Comparison of ENCODE assay signal across 10 cellular contexts in the genomic region with DNA sequence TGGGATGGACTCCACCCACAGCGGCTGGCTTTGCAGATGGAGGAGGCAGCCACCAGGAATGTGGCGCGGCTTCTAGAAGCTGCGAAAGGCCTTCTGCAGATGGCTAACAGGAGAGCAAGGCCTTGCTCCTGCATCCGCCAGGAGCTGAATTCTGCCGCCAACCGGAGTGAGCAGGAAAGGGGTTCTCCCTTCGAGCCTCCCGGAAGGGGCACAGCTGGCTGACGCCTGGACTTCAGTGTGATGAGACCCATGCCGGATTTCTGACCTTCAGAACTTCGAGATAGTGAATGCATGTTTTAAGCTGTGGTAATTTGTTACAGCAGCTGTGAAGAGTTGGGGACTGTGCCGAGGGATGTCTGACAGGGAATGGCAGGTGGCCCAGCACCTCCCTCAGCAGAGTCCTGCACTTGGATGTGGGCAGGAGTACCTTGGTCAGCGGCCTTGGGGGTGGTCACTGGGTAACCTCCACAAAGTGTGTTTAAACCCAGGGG. TPM values are rescaled to one million over a fixed set of nuclear protein-coding genes. Genes with fewer than 3 reads are reported as not detected.
DNase-seq lines count a peak whose midpoint lies in the region; ATAC-seq and TF ChIP-seq lines count a peak whose summit lies in the region.
"Had no signal": no experiment of that assay in that cellular context is flagged by ENCODE, and none has a peak within 500 bp of the region (broad histone marks: within the 10 kb centered on the region; RNA-seq: fewer than 3 reads in every experiment).

No MANE protein-coding gene starts in this region.

- no peak for DNase-seq in activated CD4-positive, alpha-beta T cell treated with anti-CD3 and anti-CD28 coated beads for 36 hours
- DNase-seq in activated CD4-positive, alpha-beta T cell treated with anti-CD3 and anti-CD28 coated beads for 4 hours: no peak
- DNase-seq in ascending aorta (ENCODE audit: low spot score in 2 of 2) (no peak), lung (ENCODE audit: low spot score) (no peak), suprapubic skin (ENCODE audit: low spot score in 2 of 2) (peak in 1 of 2 donors; percentile 37), foreskin melanocyte (no peak)
- DNase-seq: 8988T, NCI-H526 treated with DMSO at 0.1 percent for 48 hours had no signal

- H3K9me3 ChIP-seq in ascending aorta: no peaks in the 10 kb centered on the region
- H3K9me3 ChIP-seq in lung (ENCODE audit: control insufficient read depth in 2 of 2, insufficient read depth in 1 of 2, low read length in 1 of 2): no peaks in the 10 kb centered on the region
- no peaks in the 10 kb centered on the region for H3K9me3 ChIP-seq in suprapubic skin

- no peak overlapping the region for H3K4me3 ChIP-seq in ascending aorta
- H3K4me3 ChIP-seq in lung: no peak overlapping the region
- H3K4me3 ChIP-seq in suprapubic skin: no peak overlapping the region

- no peak overlapping the region for H3K4me3 Mint-ChIP-seq in activated CD4-positive, alpha-beta T cell treated with anti-CD3 and anti-CD28 coated beads for 36 hours

- no peak for TF ChIP-seq EP300 in suprapubic skin (IDR thresholded peaks at IDR 0.05)

- intact Hi-C loops in activated CD4-positive, alpha-beta T cell treated with anti-CD3 and anti-CD28 coated beads for 36 hours (cut with DNase I, micrococcal nuclease): no loop called here
- intact Hi-C loops in ascending aorta (cut with DNase I): no loop called here

- POLR2A ChIA-PET in activated CD4-positive, alpha-beta T cell treated with anti-CD3 and anti-CD28 coated beads for 36 hours (lab: Charles Lee): no interaction called here

- no peak for ATAC-seq in activated CD4-positive, alpha-beta T cell treated with anti-CD3 and anti-CD28 coated beads for 36 hours
- ATAC-seq in lung (ENCODE audit: insufficient read depth, low FRiP score): no peak
- no peak for ATAC-seq in GM19395 (IDR thresholded peaks at IDR 0.05; ENCODE audit: unreplicated experiment)
- ATAC-seq in HG02610 (IDR thresholded peaks at IDR 0.05; ENCODE audit: unreplicated experiment): no peak

- peak overlapping the region; percentile 89 for H3K27ac Mint-ChIP-seq in activated CD4-positive, alpha-beta T cell treated with anti-CD3 and anti-CD28 coated beads for 36 hours

- H3K27ac ChIP-seq in ascending aorta (peak overlapping the region; percentile 59 to 74), lung (ENCODE audit: low read depth in 1 of 2, low read length in 1 of 2) (peak overlapping the region; percentile 7 to 75), suprapubic skin (peak overlapping the region; percentile 10)

- H3K4me1 Mint-ChIP-seq in activated CD4-positive, alpha-beta T cell treated with anti-CD3 and anti-CD28 coated beads for 36 hours: peaks cover 68% of the 10 kb centered on the region

- CTCF ChIA-PET in activated CD4-positive, alpha-beta T cell treated with anti-CD3 and anti-CD28 coated beads for 36 hours (lab: Charles Lee): interaction anchor here (0.9 to 3.4 kb wide), 3 partner anchors 9 to 28 kb away, joined by 3 to 10 read pairs (median 3); no protein-coding TSS in a partner anchor

- H3K4me1 ChIP-seq in ascending aorta: peaks cover 0 to 16% of the 10 kb centered on the region in 2 donors
- H3K4me1 ChIP-seq in lung (ENCODE audit: control insufficient read depth in 2 of 2, insufficient read depth in 2 of 2, low read length in 2 of 2): peaks cover 0 to 32% of the 10 kb centered on the region in 2 donors
- peaks cover 44% of the 10 kb centered on the region for H3K4me1 ChIP-seq in suprapubic skin

- H3K27me3 ChIP-seq in ascending aorta (no peaks in the 10 kb centered on the region), lung (ENCODE audit: control insufficient read depth, insufficient read depth) (no peaks in the 10 kb centered on the region), suprapubic skin (no peaks in the 10 kb centered on the region)

- TF ChIP-seq CTCF in ascending aorta (IDR thresholded peaks at IDR 0.05) (no peak), lung (IDR thresholded peaks at IDR 0.05; ENCODE audit: control extremely low read depth, extremely low read depth) (no peak), suprapubic skin (IDR thresholded peaks at IDR 0.05) (no peak)

- H3K27me3 Mint-ChIP-seq in activated CD4-positive, alpha-beta T cell treated with anti-CD3 and anti-CD28 coated beads for 36 hours: no peaks in the 10 kb centered on the region

- peaks cover 17% of the 10 kb centered on the region for H3K36me3 Mint-ChIP-seq in activated CD4-positive, alpha-beta T cell treated with anti-CD3 and anti-CD28 coated beads for 36 hours (ENCODE audit: low read depth)

- no peaks in the 10 kb centered on the region for H3K9me3 Mint-ChIP-seq in activated CD4-positive, alpha-beta T cell treated with anti-CD3 and anti-CD28 coated beads for 36 hours (ENCODE audit: low read depth)

- H3K36me3 ChIP-seq in ascending aorta: no peaks in the 10 kb centered on the region
- peaks cover 0 to 1% of the 10 kb centered on the region in 2 donors for H3K36me3 ChIP-seq in lung (ENCODE audit: control insufficient read depth in 2 of 2, insufficient read depth in 2 of 2, low read length in 2 of 2)
- H3K36me3 ChIP-seq in suprapubic skin: no peaks in the 10 kb centered on the region

- WGBS in lung, 2 donors: 75 to 86% methylated on average over 14 of the region's 14 CpGs
- 74% methylated on average over 5 of the region's 14 CpGs for WGBS in suprapubic skin

- no peak for TF ChIP-seq POLR2A in suprapubic skin (IDR thresholded peaks at IDR 0.05)

RNA-seq across cellular contexts. Expression of gene TBC1D22A, which starts 7.7 kb away (rescaled TPM):
- total RNA-seq in activated CD4-positive, alpha-beta T cell treated with anti-CD3 and anti-CD28 coated beads for 36 hours: 10 to 100 TPM; 36.0 to 38.0 TPM
- total RNA-seq in ascending aorta: 87.8 TPM
- 10 to 100 TPM; 20.3 to 38.4 TPM for total RNA-seq in lung
- polyA plus RNA-seq in lung: 10 to 100 TPM; 20.2 to 21.6 TPM
- total RNA-seq in suprapubic skin: 10 to 100 TPM; 24.8 to 43.2 (median 35.4) TPM

RNA-seq across cellular contexts. Expression of gene CERK, which starts 32.1 kb away (rescaled TPM):
- 10 to 100 TPM; 27.0 to 32.8 TPM for total RNA-seq in activated CD4-positive, alpha-beta T cell treated with anti-CD3 and anti-CD28 coated beads for 36 hours
- total RNA-seq in ascending aorta: 27.5 TPM
- 10 to 100 TPM; 31.0 to 36.2 TPM for total RNA-seq in lung
- polyA plus RNA-seq in lung: 10 to 100 TPM; 12.1 to 32.4 TPM
- 10 to 100 TPM; 19.2 to 46.2 (median 36.6) TPM for total RNA-seq in suprapubic skin

Comparison
In these comparisons a context has a peak if more than half of its experiments do, and no peak if none do; other contexts are left out.
1. H3K27ac ChIP-seq: peak in every context shown above with its lines; median percentile 66 in ascending aorta; 41 in lung; 10 in suprapubic skin.